9 cellular contexts compared by ENCODE assay signal in genomic region chr12:112012775-112013600, GRCh38. TPM values are rescaled to one million over a fixed set of nuclear protein-coding genes. Genes with fewer than 3 reads are reported as not detected.
A peak's percentile ranks its signal among the peaks of the same experiment; 100 is the strongest.
DNase-seq lines count a peak whose midpoint lies in the region; ATAC-seq, FAIRE-seq and TF ChIP-seq lines count a peak whose summit lies in the region.
"Had no signal": no experiment of that assay in that cellular context is flagged by ENCODE, and none has a peak within 500 bp of the region (broad histone marks: within the 10 kb centered on the region; RNA-seq: fewer than 3 reads in every experiment).

TSS of gene ERP29 (plus strand) at chr12:112013426. CDS start at chr12:112013466, 40 bp downstream.
TSS of gene TMEM116 (minus strand) at chr12:112013165. CDS start at chr12:112005270, 7,895 bp downstream.

- no peaks in the 10 kb centered on the region for H3K27me3 Mint-ChIP-seq in central memory CD8-positive, alpha-beta T cell

- no peaks in the 10 kb centered on the region for H4K20me1 ChIP-seq in keratinocyte (ENCODE audit: control insufficient read depth, extremely low read depth, insufficient read depth, low read length)

- no peak for FAIRE-seq in keratinocyte (lab: Jason Lieb, UNC)
- FAIRE-seq: endometrium had no signal

- TF ChIP-seq CTCF in AG10803 (conservative IDR thresholded peaks at IDR 0.05; ENCODE audit: low read length) (peak; percentile 49), keratinocyte (optimal IDR thresholded peaks at IDR 0.05 in 1 of 3, IDR thresholded peaks at IDR 0.05 in 1 of 3, conservative IDR thresholded peaks at IDR 0.05 in 1 of 3; ENCODE audit: extremely low read depth in 1 of 3, insufficient read depth in 2 of 3, low read length in 3 of 3) (peak; percentile 23 to 72 (median 51))

- dilution Hi-C loops in keratinocyte (cut with MboI; ENCODE audit: extremely low pct_ligation_motif_present, low sequenced_read_pairs): no loop called here

- H3K4me1 Mint-ChIP-seq in central memory CD8-positive, alpha-beta T cell: peaks cover 58% of the 10 kb centered on the region

- H3K9me3 ChIP-seq in keratinocyte (ENCODE audit: control insufficient read depth, low read depth, low read length): no peaks in the 10 kb centered on the region

- H3K4me3 ChIP-seq in AG10803 (ENCODE audit: low read length): peak within 1 kb of the TSS; percentile 97
- H3K4me3 ChIP-seq in keratinocyte (ENCODE audit: control insufficient read depth in 2 of 3, extremely low read depth in 1 of 3, insufficient read depth in 2 of 3, low read depth in 1 of 3, low read length in 3 of 3): peak within 1 kb of the TSS; percentile 86 to 94 (median 93)

- peak within 1 kb of the TSS; percentile 98 for H2AFZ ChIP-seq in keratinocyte (ENCODE audit: control insufficient read depth, low read length)

- peaks cover 20% of the 10 kb centered on the region for H3K4me1 ChIP-seq in keratinocyte (ENCODE audit: control insufficient read depth, extremely low read depth, insufficient read depth, low read length)

- peak within 1 kb of the TSS; percentile 97 for H3K9ac ChIP-seq in keratinocyte (ENCODE audit: control insufficient read depth, extremely low read depth, insufficient read depth, low read length)

- H3K79me2 ChIP-seq in keratinocyte (ENCODE audit: control insufficient read depth, insufficient read depth, low read length): peaks cover 47% of the 10 kb centered on the region

- H3K27ac ChIP-seq in keratinocyte (ENCODE audit: control insufficient read depth, insufficient read depth, low read length): peak within 1 kb of the TSS; percentile 96

- H3K36me3 ChIP-seq in keratinocyte (ENCODE audit: control insufficient read depth in 2 of 2, extremely low read depth in 1 of 2, insufficient read depth in 2 of 2, low read length in 2 of 2): peaks cover 0 to 5% of the 10 kb centered on the region in 2 experiments

- ATAC-seq in GM19023 (IDR thresholded peaks at IDR 0.05; ENCODE audit: unreplicated experiment) (peak; percentile 70), HG03280 (IDR thresholded peaks at IDR 0.05; ENCODE audit: unreplicated experiment) (peak; percentile 75)
- peak; percentile 86 for ATAC-seq in central memory CD8-positive, alpha-beta T cell (replicated peaks; ENCODE audit: extremely low read depth, poor library complexity, severe bottlenecking)

- no peaks in the 10 kb centered on the region for H3K9me3 Mint-ChIP-seq in central memory CD8-positive, alpha-beta T cell

- peaks cover 38% of the 10 kb centered on the region for H3K36me3 Mint-ChIP-seq in central memory CD8-positive, alpha-beta T cell (ENCODE audit: insufficient read depth)

- DNase-seq in AG10803 (ENCODE audit: low read depth): peak; percentile 98
- DNase-seq in NCI-H345 treated with DMSO at 0.1 percent for 48 hours (lab: John Stamatoyannopoulos, UW; ENCODE audit: unreplicated experiment): peak; percentile 95
- DNase-seq in activated CD4-positive, CD25-positive, alpha-beta regulatory T cell treated with anti-CD3 and anti-CD28 coated beads, Interleukin-2, amount 50 U/mL, for 16 hours (ENCODE audit: low read depth, low spot score): peak; percentile 100
- DNase-seq in central memory CD8-positive, alpha-beta T cell (ENCODE audit: low spot score in 2 of 2): peak; percentile 98
- peak; percentile 90 for DNase-seq in keratinocyte (ENCODE audit: low read depth, low spot score)
- DNase-seq in stimulated activated CD4-positive, alpha-beta T cell treated with anti-CD3 and anti-CD28 coated beads, Interleukin-15, amount 100 ng/mL, for 1 hour (ENCODE audit: low read depth in 1 of 2, low spot score in 1 of 2): peak; percentile 100

- peak within 1 kb of the TSS; percentile 84 for H3K4me3 Mint-ChIP-seq in central memory CD8-positive, alpha-beta T cell

- peak within 1 kb of the TSS; percentile 97 for H3K4me2 ChIP-seq in keratinocyte (ENCODE audit: control insufficient read depth, extremely low read depth, insufficient read depth, low read depth, low read length)

- H3K27ac Mint-ChIP-seq in central memory CD8-positive, alpha-beta T cell (ENCODE audit: low read depth): peak within 1 kb of the TSS; percentile 94

- H3K9me1 ChIP-seq in keratinocyte (ENCODE audit: control insufficient read depth, extremely low read depth, insufficient read depth, low read length): peaks cover 4% of the 10 kb centered on the region

- no peaks in the 10 kb centered on the region for H3K27me3 ChIP-seq in keratinocyte (ENCODE audit: control insufficient read depth, extremely low read depth, insufficient read depth, low read length)

RNA-seq across cellular contexts. Expression of gene ERP29, which starts in this region (rescaled TPM):
- polyA plus RNA-seq in keratinocyte: 58.7 to 89.4 TPM (median 81.2 TPM) in 3 replicates
- polyA plus RNA-seq in keratinocyte (2011; ENCODE audit: low read depth): 55.0 TPM
- 37.8 and 40.5 TPM in 2 replicates for polyA plus RNA-seq in keratinocyte (2011; cell fraction: cytosol; rRNA removed)
- 53.8 and 64.5 TPM in 2 replicates for polyA plus RNA-seq in keratinocyte (2011; cell fraction: nucleus; rRNA removed)
- 81.1 and 94.6 TPM in 2 replicates for polyA plus RNA-seq in keratinocyte (2012; ENCODE audit: low replicate concordance)
- 18.2 to 23.2 TPM (median 21.6 TPM) in 3 replicates for polyA minus RNA-seq in keratinocyte
- 42.0 TPM for polyA minus RNA-seq in keratinocyte (2011; cell fraction: cytosol; rRNA and poly(A)+ RNA removed)
- polyA minus RNA-seq in keratinocyte (2011; cell fraction: nucleus; rRNA and poly(A)+ RNA removed): 15.4 and 16.8 TPM in 2 replicates

RNA-seq across cellular contexts. Expression of gene TMEM116, which starts in this region (rescaled TPM):
- polyA plus RNA-seq in keratinocyte: 5.2 to 8.3 TPM (median 7.7 TPM) in 3 replicates
- polyA plus RNA-seq in keratinocyte (2011; ENCODE audit: low read depth): 6.2 TPM
- 5.6 and 8.1 TPM in 2 replicates for polyA plus RNA-seq in keratinocyte (2011; cell fraction: cytosol; rRNA removed)
- 5.1 and 6.0 TPM in 2 replicates for polyA plus RNA-seq in keratinocyte (2011; cell fraction: nucleus; rRNA removed)
- polyA plus RNA-seq in keratinocyte (2012; ENCODE audit: low replicate concordance): 3.1 and 6.2 TPM in 2 replicates
- 5.4 to 8.9 TPM (median 6.0 TPM) in 3 replicates for polyA minus RNA-seq in keratinocyte
- polyA minus RNA-seq in keratinocyte (2011; cell fraction: cytosol; rRNA and poly(A)+ RNA removed): 8.1 TPM
- polyA minus RNA-seq in keratinocyte (2011; cell fraction: nucleus; rRNA and poly(A)+ RNA removed): 1.3 and 3.3 TPM in 2 replicates

Comparison
In these comparisons a context has a peak if more than half of its experiments do, and no peak if none do; other contexts are left out.
1. Peak in every context shown above with its lines: DNase-seq, ATAC-seq, H3K4me3 ChIP-seq and H3K27ac ChIP-seq.